In the genomic region with DNA sequence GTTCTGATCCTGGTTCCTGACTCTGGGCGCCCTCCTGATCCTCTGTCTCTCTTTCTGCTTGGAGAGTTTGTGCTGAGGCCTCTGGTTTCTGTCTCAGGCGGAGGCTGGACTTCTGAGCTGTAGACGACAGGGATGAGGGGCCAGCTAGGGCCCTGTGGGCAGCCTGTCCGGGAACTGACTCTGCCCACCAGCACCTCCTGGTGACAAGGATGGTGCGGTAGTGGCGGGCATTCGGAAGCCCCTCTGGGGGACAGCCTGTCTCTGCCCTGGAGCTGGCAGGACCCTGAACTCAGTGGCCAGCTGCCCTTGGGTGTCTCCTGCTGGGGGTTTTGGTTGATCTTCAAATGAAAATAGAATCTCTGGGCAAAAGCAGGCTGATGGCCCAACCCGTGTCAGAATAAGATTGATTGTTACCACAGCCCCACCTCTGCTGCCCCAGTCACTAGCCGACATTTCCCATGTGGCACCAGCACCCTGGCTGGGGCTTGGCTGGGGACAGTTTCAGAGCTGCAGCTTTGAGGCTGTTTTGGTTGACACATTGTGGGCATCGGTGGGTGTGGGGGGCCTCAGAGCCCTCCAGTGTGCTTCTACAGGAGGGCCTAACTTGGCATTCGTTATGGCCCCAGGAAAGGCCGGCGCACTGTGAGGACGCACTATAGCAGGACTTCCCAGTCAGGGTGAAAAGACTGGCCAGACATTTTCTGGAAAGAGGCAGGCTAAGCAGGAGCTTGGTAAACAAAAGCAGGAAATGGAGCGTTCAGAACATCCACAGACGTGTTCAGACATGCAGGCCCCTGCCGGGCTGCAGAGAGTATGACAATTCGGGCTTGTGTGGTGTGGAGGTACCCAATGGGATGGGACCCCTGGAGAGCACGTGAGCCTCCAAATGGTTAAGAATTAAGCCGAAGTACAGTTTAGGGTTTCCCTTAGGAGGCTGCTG, we compare ENCODE assay signal across 8 cellular contexts. TPM values are rescaled to one million over a fixed set of nuclear protein-coding genes. Genes with fewer than 3 reads are reported as not detected.
A peak's percentile ranks its signal among the peaks of the same experiment; 100 is the strongest.
DNase-seq lines count a peak whose midpoint lies in the region; ATAC-seq and TF ChIP-seq lines count a peak whose summit lies in the region.

No MANE protein-coding gene starts in this region.

- H3K9me3 ChIP-seq in SK-N-SH, result no peaks in the 10 kb centered on the region

- H3K4me1 ChIP-seq in SK-N-SH (ENCODE audit: control insufficient read depth in 1 of 2, insufficient read depth in 2 of 2, low read depth in 1 of 2, low read length in 1 of 2), result peaks cover 17 to 69% of the 10 kb centered on the region in 2 experiments; a peak in 3 of 4 replicates

- TF ChIP-seq EP300 in SK-N-SH (IDR thresholded peaks at IDR 0.05; ENCODE audit: borderline replicate concordance in 1 of 2, low read depth in 1 of 2, low read length in 1 of 2), result no peak

- TF ChIP-seq RAD21 in SK-N-SH (IDR thresholded peaks at IDR 0.05; ENCODE audit: low read length), result no peak

- 84% methylated on average over 14 of the region's 20 CpGs for WGBS in SK-N-SH (ENCODE audit: low lambda C conversion rate)

- no peak overlapping the region; the same call in 1 of the 2 replicates for H3K9ac ChIP-seq in SK-N-SH

- no peak overlapping the region for H3K4me3 ChIP-seq in SK-N-SH (ENCODE audit: low read depth in 2 of 2, low read length in 1 of 2)

- DNase-seq in A172 (ENCODE audit: low spot score) (peak; percentile 81), LHCN-M2 (ENCODE audit: low read depth) (peak; percentile 44), SK-N-SH (peak; percentile 68), islet precursor cell (peak; percentile 77), left colon (no peak), nucleus accumbens (lab: John Stamatoyannopoulos, UW) (no peak), GM19238 (ENCODE audit: insufficient read length, low spot score) (no peak)

- no peaks in the 10 kb centered on the region for H3K79me2 ChIP-seq in SK-N-SH (ENCODE audit: insufficient read depth)

- no peaks in the 10 kb centered on the region for H4K20me1 ChIP-seq in SK-N-SH (ENCODE audit: insufficient read depth)

- peaks cover 4 to 15% of the 10 kb centered on the region in 2 experiments for H3K36me3 ChIP-seq in SK-N-SH (replicated peaks in 1 of 2; ENCODE audit: control insufficient read depth in 1 of 2, insufficient read depth in 2 of 2, low read length in 1 of 2)

- H3K27ac ChIP-seq in SK-N-SH (ENCODE audit: low read depth in 2 of 2, low read length in 1 of 2), result peak overlapping the region in 1 of 2 experiments; percentile 74; a peak in 3 of 4 replicates

- no peak; the same call in 1 of the 2 replicates for TF ChIP-seq CTCF in SK-N-SH (IDR thresholded peaks at IDR 0.05)

- no peak overlapping the region for H3K4me2 ChIP-seq in SK-N-SH

- CTCF ChIA-PET in SK-N-SH (lab: Yijun Ruan, JAX), result interaction anchor here (0.6 to 4.3 kb wide), 10 partner anchors 9 to 704 kb away, joined by 3 to 13 read pairs (median 3); partner anchors contain the start of gene KRT80

- ATAC-seq in left colon (no peak), GM18858 (IDR thresholded peaks at IDR 0.05; ENCODE audit: unreplicated experiment) (no peak)

- POLR2A ChIA-PET in SK-N-SH (lab: Yijun Ruan, JAX), result interaction anchor here (6.1 kb wide), 1 partner anchor 25 kb away, joined by 25 read pairs; no protein-coding TSS in a partner anchor

- intact Hi-C loops in left colon (cut with DNase I, micrococcal nuclease), result no loop called here

- H3K27me3 ChIP-seq in SK-N-SH (ENCODE audit: insufficient read depth), result no peaks in the 10 kb centered on the region

- H3F3A ChIP-seq in SK-N-SH (replicated peaks; ENCODE audit: insufficient read depth), result no peaks in the 10 kb centered on the region

- H2AFZ ChIP-seq in SK-N-SH (ENCODE audit: low read depth), result no peak overlapping the region; the same call in 1 of the 2 replicates

- no peaks in the 10 kb centered on the region for H3K9me2 ChIP-seq in SK-N-SH

TF ChIP-seq in SK-N-SH, 30 proteins besides CTCF, POLR2A, EP300 and RAD21:
- TF ChIP-seq PBX3 (IDR thresholded peaks at IDR 0.05), result 0 out of 2 replicates have a peak, but pooled peaks have one; percentile 14
- no peak for TF ChIP-seq ELF1 (IDR thresholded peaks at IDR 0.05)
TF ChIP-seq in SK-N-SH: peak in this region for 1.

RNA-seq across cellular contexts. Expression of gene KRT80, which starts 16.1 kb away (rescaled TPM):
- 65.2 and 75.2 TPM in 2 replicates for total RNA-seq in A172 (2014; rRNA removed; shearing (Covaris generic))
- 4.2 and 6.7 TPM in 2 replicates for total RNA-seq in LHCN-M2 (2014; rRNA removed)
- polyA plus RNA-seq in LHCN-M2 (2012), result 18.8 TPM
- polyA plus RNA-seq in SK-N-SH (2012; rRNA removed), result 14.9 and 17.4 TPM in 2 replicates
- 8.1 and 10.8 TPM in 2 replicates for polyA plus RNA-seq in SK-N-SH (2012; cell fraction: cytosol; rRNA removed)
- polyA plus RNA-seq in SK-N-SH (2012; cell fraction: nucleus; rRNA removed), result 21.6 and 31.9 TPM in 2 replicates
- total RNA-seq in left colon, result 1 to 10 TPM in 1 of 2 donors, not detected in 1; 1.1 TPM

RNA-seq across cellular contexts. Expression of gene KRT7, which starts 57.4 kb away (rescaled TPM):
- 13.8 and 16.1 TPM in 2 replicates for total RNA-seq in A172 (2014; rRNA removed; shearing (Covaris generic))
- 0.40 and 2.2 TPM in 2 replicates for total RNA-seq in LHCN-M2 (2014; rRNA removed)
- 11.4 TPM for polyA plus RNA-seq in LHCN-M2 (2012)
- polyA plus RNA-seq in SK-N-SH (2012; rRNA removed), result 3.2 and 5.4 TPM in 2 replicates
- polyA plus RNA-seq in SK-N-SH (2012; cell fraction: cytosol; rRNA removed), result 2.9 TPM in 2 replicates
- 1.9 and 3.3 TPM in 2 replicates for polyA plus RNA-seq in SK-N-SH (2012; cell fraction: nucleus; rRNA removed)
- total RNA-seq in left colon, result under 1 TPM; 0.78 to 0.89 TPM

Comparison
In these comparisons a context has a peak if more than half of its experiments do, and no peak if none do; other contexts are left out.
1. DNase-seq: peak in A172 (single experiment), LHCN-M2 (single experiment), SK-N-SH (single experiment) and islet precursor cell (single experiment); none in left colon (0 of 2), nucleus accumbens (0 of 56) and GM19238 (single experiment).